8 cellular contexts compared by ENCODE assay signal in genomic region chr3:100045696-100046095, GRCh38.
A peak's percentile ranks its signal among the peaks of the same experiment; 100 is the strongest.
DNase-seq lines count a peak whose midpoint lies in the region; ATAC-seq lines count a peak whose summit lies in the region.

No MANE protein-coding gene starts in this region.

- in situ Hi-C loops in SK-MEL-5 (cut with HindIII; ENCODE audit: low pct_unique_long_range_greater_than_20kb, low sequenced_read_pairs) = no loop called here

- DNase-seq in EH (ENCODE audit: low read depth) (peak; percentile 99), SK-MEL-5 (ENCODE audit: low read depth, low spot score) (peak; percentile 2), left cardiac atrium (peak; percentile 66), sciatic nerve (ENCODE audit: low spot score) (peak; percentile 79), SKM-1 treated with dmso at 0.1 percent for 144 hours (lab: John Stamatoyannopoulos, UW; ENCODE audit: unreplicated experiment) (no peak), retina (no peak), COLO829 (ENCODE audit: low spot score) (no peak)

- ATAC-seq in left cardiac atrium = peak; percentile 48 to 80
- ATAC-seq in sciatic nerve = peak; percentile 84
- ATAC-seq in GM18873 (IDR thresholded peaks at IDR 0.05; ENCODE audit: low FRiP score, unreplicated experiment) = no peak

- intact Hi-C loops in left cardiac atrium (cut with DNase I) = loop anchor here (10.0 kb wide), 3 partner anchors 91 to 171 kb away; no protein-coding TSS in a partner anchor
- intact Hi-C loops in sciatic nerve (cut with DNase I) = no loop called here

Comparison
In these comparisons a context has a peak if more than half of its experiments do, and no peak if none do; other contexts are left out.
1. DNase-seq: peak in EH (single experiment), SK-MEL-5 (single experiment), left cardiac atrium (single experiment) and sciatic nerve (single experiment); none in SKM-1 treated with dmso at 0.1 percent for 144 hours (single experiment), retina (single experiment) and COLO829 (single experiment).